In genomic region chr15:52558196-52558595, GRCh38 we compare ENCODE assay signal across 1 cellular context.
TF ChIP-seq lines count a peak whose summit lies in the region.

No MANE protein-coding gene starts in this region.

TF ChIP-seq in HEK293, 187 proteins besides CTCF, POLR2A, EP300 and RAD21 (continued from another document):
- no peak for TF ChIP-seq ZNF704 (tag by site-specific recombination; IDR thresholded peaks at IDR 0.05)
- TF ChIP-seq PRDM1 (tag by site-specific recombination; IDR thresholded peaks at IDR 0.05): peak; percentile 57; the same call in 1 of the 2 replicates
- TF ChIP-seq ZNF600 (tag by site-specific recombination; IDR thresholded peaks at IDR 0.05): peak; percentile 86
- TF ChIP-seq ZNF19 (tag by site-specific recombination; IDR thresholded peaks at IDR 0.05; ENCODE audit: low read depth): no peak
- TF ChIP-seq MZF1 (tag by site-specific recombination; IDR thresholded peaks at IDR 0.05; ENCODE audit: borderline replicate concordance): no peak
- TF ChIP-seq SCRT1 (tag by site-specific recombination; IDR thresholded peaks at IDR 0.05; ENCODE audit: borderline replicate concordance): no peak
- TF ChIP-seq ZNF558 (tag by site-specific recombination; IDR thresholded peaks at IDR 0.05): peak; percentile 25; the same call in 1 of the 2 replicates
- 0 out of 2 replicates have a peak, but pooled peaks have one; percentile 10 for TF ChIP-seq SP7 (tag by site-specific recombination; IDR thresholded peaks at IDR 0.05)
